Comparison of ENCODE assay signal across 1 cellular context in genomic region chr10:112728118-112728963, GRCh38.
TF ChIP-seq lines count a peak whose summit lies in the region.

No MANE protein-coding gene starts in this region.

TF ChIP-seq in GM23338, 12 proteins besides CTCF, POLR2A, EP300 and RAD21 (continued from another document):
- TF ChIP-seq ZNF462 (CRISPR knock-in tag; IDR thresholded peaks at IDR 0.05): no peak
- no peak for TF ChIP-seq REST (IDR thresholded peaks at IDR 0.05; ENCODE audit: unreplicated experiment)
- no peak for TF ChIP-seq ZNF331 (CRISPR knock-in tag; IDR thresholded peaks at IDR 0.05; ENCODE audit: low read depth)
- TF ChIP-seq EZH2 (IDR thresholded peaks at IDR 0.05; ENCODE audit: low read depth, unreplicated experiment): no peak
